ENCODE assay signal across 21 cellular contexts in genomic region chr20:11993886-11994466, GRCh38.
DNase-seq lines count a peak whose midpoint lies in the region; ATAC-seq and TF ChIP-seq lines count a peak whose summit lies in the region.
"Had no signal": no experiment of that assay in that cellular context is flagged by ENCODE, and none has a peak within 500 bp of the region (broad histone marks: within the 10 kb centered on the region; RNA-seq: fewer than 3 reads in every experiment).

No MANE protein-coding gene starts in this region.

- peak overlapping the region in 56 of 59 donors; percentile 2 to 98 (median 92) for H3K27ac ChIP-seq in dorsolateral prefrontal cortex
- H3K27ac ChIP-seq in sigmoid colon: no peak overlapping the region
- H3K27ac ChIP-seq: 22Rv1, ascending aorta, parathyroid adenoma had no signal

- DNase-seq in DMS153 (lab: John Stamatoyannopoulos, UW) (peak; percentile 53), DMS153 treated with DMSO at 0.1 percent for 48 hours (lab: John Stamatoyannopoulos, UW; ENCODE audit: unreplicated experiment) (no peak), NCI-H748 treated with DMSO at 0.1 percent for 48 hours (lab: John Stamatoyannopoulos, UW) (peak; percentile 96), dorsolateral prefrontal cortex (no peak), sigmoid colon (peak; percentile 63), cortex of kidney (lab: John Stamatoyannopoulos, UW) (no peak)
- DNase-seq in activated T-helper 1 cell treated with anti-CD3 and anti-CD28 coated beads, Interleukin-12 subunit alpha, Interleukin-12 subunit beta, Interleukin-2, Interleukin-4 antibody, amounts not matched to agents 30 ng/mL and 10 ng/mL and 1 ng/mL, durations not matched to agents 14 hours and 24 hours and 36 hours (ENCODE audit: low spot score): no peak
- DNase-seq: activated CD4-positive, alpha-beta T cell treated with anti-CD3 and anti-CD28 coated beads, Interleukin-2, amount 10 ng/mL, durations not matched to agents 24 days and 14 days; activated T-cell treated with anti-CD3 and anti-CD28 coated beads, Interleukin-2, amount 50 U/mL, for 48 hours; CD4-positive, alpha-beta T cell; foreskin melanocyte; GDM1; GOT3; NCI-H446 treated with DMSO at 0.1 percent for 48 hours; stimulated activated CD4-positive, alpha-beta T cell treated with anti-CD3 and anti-CD28 coated beads, Interleukin-12 subunit alpha, Interleukin-12 subunit beta, amount 100 ng/mL, for 4 hours had no signal

- H3K4me1 ChIP-seq in sigmoid colon: no peaks in the 10 kb centered on the region
- H3K4me1 ChIP-seq: ascending aorta, parathyroid adenoma had no signal

- H3K4me3 ChIP-seq in dorsolateral prefrontal cortex: no peak overlapping the region
- no peak overlapping the region for H3K4me3 ChIP-seq in sigmoid colon
- H3K4me3 ChIP-seq: ascending aorta had no signal

- no peak for TF ChIP-seq POLR2A in sigmoid colon (IDR thresholded peaks at IDR 0.05)

- no peak overlapping the region for H3K27ac Mint-ChIP-seq in activated T-helper 1 cell treated with anti-CD3 and anti-CD28 coated beads, Interleukin-12 subunit alpha, Interleukin-12 subunit beta, Interleukin-2, Interleukin-4 antibody, amounts not matched to agents 30 ng/mL and 10 ng/mL and 1 ng/mL, durations not matched to agents 14 hours and 24 hours and 36 hours
- H3K27ac Mint-ChIP-seq: activated CD4-positive, alpha-beta T cell treated with anti-CD3 and anti-CD28 coated beads, Interleukin-2, amount 10 ng/mL, durations not matched to agents 24 days and 14 days; CD4-positive, alpha-beta T cell; mesothelial cell of epicardium; T-helper 2 cell treated with Interferon-gamma antibody and Interleukin-4, amounts not matched to agents 5 μg/mL and 100 μg/mL, for 36 hours had no signal

- H3K4me1 Mint-ChIP-seq in activated T-helper 1 cell treated with anti-CD3 and anti-CD28 coated beads, Interleukin-12 subunit alpha, Interleukin-12 subunit beta, Interleukin-2, Interleukin-4 antibody, amounts not matched to agents 30 ng/mL and 10 ng/mL and 1 ng/mL, durations not matched to agents 14 hours and 24 hours and 36 hours (ENCODE audit: low read depth): no peaks in the 10 kb centered on the region
- H3K4me1 Mint-ChIP-seq: activated CD4-positive, alpha-beta T cell treated with anti-CD3 and anti-CD28 coated beads, Interleukin-2, amount 10 ng/mL, durations not matched to agents 24 days and 14 days had no signal

- H3K27me3 Mint-ChIP-seq in activated T-helper 1 cell treated with anti-CD3 and anti-CD28 coated beads, Interleukin-12 subunit alpha, Interleukin-12 subunit beta, Interleukin-2, Interleukin-4 antibody, amounts not matched to agents 30 ng/mL and 10 ng/mL and 1 ng/mL, durations not matched to agents 14 hours and 24 hours and 36 hours (ENCODE audit: insufficient read depth): peaks cover 1% of the 10 kb centered on the region
- H3K27me3 Mint-ChIP-seq: activated CD4-positive, alpha-beta T cell treated with anti-CD3 and anti-CD28 coated beads, Interleukin-2, amount 10 ng/mL, durations not matched to agents 24 days and 14 days had no signal

- no peaks in the 10 kb centered on the region for H3K27me3 ChIP-seq in dorsolateral prefrontal cortex
- H3K27me3 ChIP-seq in sigmoid colon: no peaks in the 10 kb centered on the region
- H3K27me3 ChIP-seq: ascending aorta had no signal

- no peak for TF ChIP-seq EP300 in sigmoid colon (IDR thresholded peaks at IDR 0.05)

- 91% methylated on average over 7 of the region's 7 CpGs for WGBS in sigmoid colon, 2 donors

- H3K9me3 ChIP-seq in sigmoid colon: no peaks in the 10 kb centered on the region
- H3K9me3 ChIP-seq: ascending aorta had no signal

- no peaks in the 10 kb centered on the region for H3K9me3 Mint-ChIP-seq in activated T-helper 1 cell treated with anti-CD3 and anti-CD28 coated beads, Interleukin-12 subunit alpha, Interleukin-12 subunit beta, Interleukin-2, Interleukin-4 antibody, amounts not matched to agents 30 ng/mL and 10 ng/mL and 1 ng/mL, durations not matched to agents 14 hours and 24 hours and 36 hours
- H3K9me3 Mint-ChIP-seq: activated CD4-positive, alpha-beta T cell treated with anti-CD3 and anti-CD28 coated beads, Interleukin-2, amount 10 ng/mL, durations not matched to agents 24 days and 14 days; CD4-positive, alpha-beta T cell; T-helper 2 cell treated with Interferon-gamma antibody and Interleukin-4, amounts not matched to agents 5 μg/mL and 100 μg/mL, for 36 hours had no signal

- intact Hi-C loops in dorsolateral prefrontal cortex (cut with DNase I): loop anchor here (10.0 kb wide), 3 partner anchors 69 to 251 kb away; no protein-coding TSS in a partner anchor
- intact Hi-C loops in sigmoid colon (cut with DNase I): no loop called here
- intact Hi-C loops in activated T-helper 1 cell treated with anti-CD3 and anti-CD28 coated beads, Interleukin-12 subunit alpha, Interleukin-12 subunit beta, Interleukin-2, Interleukin-4 antibody, amounts not matched to agents 30 ng/mL and 10 ng/mL and 1 ng/mL, durations not matched to agents 14 hours and 24 hours and 36 hours (cut with micrococcal nuclease): no loop called here

- no peak for ATAC-seq in GM18517 (IDR thresholded peaks at IDR 0.05; ENCODE audit: unreplicated experiment)

- TF ChIP-seq CTCF in dorsolateral prefrontal cortex (IDR thresholded peaks at IDR 0.05 in 54 of 56, conservative IDR thresholded peaks at IDR 0.05 in 2 of 56; ENCODE audit: low read depth in 1 of 56, partially characterized antibody in 56 of 56) (no peak), sigmoid colon (IDR thresholded peaks at IDR 0.05) (no peak)

- no peaks in the 10 kb centered on the region for H3K36me3 ChIP-seq in sigmoid colon
- H3K36me3 ChIP-seq: ascending aorta had no signal

- no peaks in the 10 kb centered on the region for H3K36me3 Mint-ChIP-seq in activated T-helper 1 cell treated with anti-CD3 and anti-CD28 coated beads, Interleukin-12 subunit alpha, Interleukin-12 subunit beta, Interleukin-2, Interleukin-4 antibody, amounts not matched to agents 30 ng/mL and 10 ng/mL and 1 ng/mL, durations not matched to agents 14 hours and 24 hours and 36 hours (ENCODE audit: low read depth)
- H3K36me3 Mint-ChIP-seq: mesothelial cell of epicardium had no signal

- H3K4me3 Mint-ChIP-seq in activated T-helper 1 cell treated with anti-CD3 and anti-CD28 coated beads, Interleukin-12 subunit alpha, Interleukin-12 subunit beta, Interleukin-2, Interleukin-4 antibody, amounts not matched to agents 30 ng/mL and 10 ng/mL and 1 ng/mL, durations not matched to agents 14 hours and 24 hours and 36 hours: no peak overlapping the region
- H3K4me3 Mint-ChIP-seq: activated CD4-positive, alpha-beta T cell treated with anti-CD3 and anti-CD28 coated beads, Interleukin-2, amount 10 ng/mL, durations not matched to agents 24 days and 14 days; CD4-positive, alpha-beta T cell; mesothelial cell of epicardium; T-helper 2 cell treated with Interferon-gamma antibody and Interleukin-4, amounts not matched to agents 5 μg/mL and 100 μg/mL, for 36 hours had no signal

Comparison
In these comparisons a context has a peak if more than half of its experiments do, and no peak if none do; other contexts are left out.
1. DNase-seq: peak in DMS153 (single experiment), NCI-H748 treated with DMSO at 0.1 percent for 48 hours (single experiment) and sigmoid colon (single experiment); none in DMS153 treated with DMSO at 0.1 percent for 48 hours (single experiment), dorsolateral prefrontal cortex (0 of 10), activated T-helper 1 cell treated with anti-CD3 and anti-CD28 coated beads, Interleukin-12 subunit alpha, Interleukin-12 subunit beta, Interleukin-2, Interleukin-4 antibody, amounts not matched to agents 30 ng/mL and 10 ng/mL and 1 ng/mL, durations not matched to agents 14 hours and 24 hours and 36 hours (single experiment) and cortex of kidney (single experiment).
2. H3K27ac ChIP-seq: peak in dorsolateral prefrontal cortex (56 of 59); none in sigmoid colon (0 of 4).
3. intact Hi-C loops: an anchor here in dorsolateral prefrontal cortex (10.0 kb wide); none called in sigmoid colon and activated T-helper 1 cell treated with anti-CD3 and anti-CD28 coated beads, Interleukin-12 subunit alpha, Interleukin-12 subunit beta, Interleukin-2, Interleukin-4 antibody, amounts not matched to agents 30 ng/mL and 10 ng/mL and 1 ng/mL, durations not matched to agents 14 hours and 24 hours and 36 hours.